ENCODE assay signal across 18 cellular contexts in the genomic region with DNA sequence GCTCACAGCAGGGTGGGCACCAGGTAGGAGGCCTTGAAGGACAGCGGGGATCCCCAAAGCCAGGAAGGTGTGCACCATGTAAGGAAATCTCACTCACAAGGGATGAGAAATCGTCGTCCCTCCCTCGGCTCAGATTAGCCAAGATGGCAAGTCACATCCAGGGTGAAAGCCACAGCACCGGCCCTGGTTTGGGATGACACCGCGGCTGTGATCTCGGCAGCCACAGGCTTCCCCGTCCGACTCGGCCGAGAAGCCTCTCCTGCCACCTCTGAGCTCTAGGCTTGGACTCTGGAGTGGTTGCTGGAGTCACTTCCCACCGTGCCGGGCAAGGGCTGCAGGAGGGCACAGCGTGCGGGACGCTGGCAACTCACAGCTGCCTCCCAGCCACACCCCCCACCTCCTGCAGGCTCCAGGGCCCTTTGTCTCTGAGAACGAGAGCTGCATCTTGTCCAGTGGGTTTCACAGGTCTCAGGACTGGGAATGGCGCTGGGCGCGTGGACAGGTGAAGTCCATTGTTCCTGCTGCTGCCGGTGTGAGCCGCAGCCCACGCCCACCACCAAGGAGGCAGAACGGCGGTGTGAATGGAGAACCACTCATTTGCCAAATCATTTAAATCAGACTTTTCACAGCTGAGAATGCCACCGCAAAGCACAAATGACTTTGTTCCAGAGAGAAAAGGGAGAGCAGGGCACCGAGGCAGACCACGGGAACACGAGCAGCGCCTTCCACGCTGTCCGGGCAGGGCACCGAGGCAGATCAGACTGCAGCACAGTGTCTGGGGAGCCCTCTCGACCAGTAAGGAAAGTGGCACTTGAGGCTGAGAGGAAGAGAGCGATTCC.
DNase-seq lines count a peak whose midpoint lies in the region; ATAC-seq and TF ChIP-seq lines count a peak whose summit lies in the region.
"Had no signal": no experiment of that assay in that cellular context is flagged by ENCODE, and none has a peak within 500 bp of the region (broad histone marks: within the 10 kb centered on the region; RNA-seq: fewer than 3 reads in every experiment).

No MANE protein-coding gene starts in this region.

- H3K9me3 ChIP-seq in BLaER1 (no peaks in the 10 kb centered on the region), HEK293 (ENCODE audit: control insufficient read depth, insufficient read depth, low read depth, low read length) (no peaks in the 10 kb centered on the region), mesodermal cell (ENCODE audit: control insufficient read depth, low read length) (peaks cover 3% of the 10 kb centered on the region)
- H3K9me3 ChIP-seq: HAP-1 had no signal

- ATAC-seq in HG02798 (IDR thresholded peaks at IDR 0.05; ENCODE audit: poor library complexity, unreplicated experiment) (no peak), GM18868 (IDR thresholded peaks at IDR 0.05; ENCODE audit: unreplicated experiment) (no peak)
- ATAC-seq: left colon had no signal

- TF ChIP-seq CTCF in HEK293 (tag by site-specific recombination; IDR thresholded peaks at IDR 0.05) = no peak
- no peak for TF ChIP-seq CTCF in coronary artery (IDR thresholded peaks at IDR 0.05)

- H3K4me3 ChIP-seq in BLaER1 = no peak overlapping the region
- H3K4me3 ChIP-seq in HEK293 (ENCODE audit: low read depth, low read length) = no peak overlapping the region
- no peak overlapping the region for H3K4me3 ChIP-seq in coronary artery
- no peak overlapping the region for H3K4me3 ChIP-seq in mesodermal cell (ENCODE audit: extremely low read depth, insufficient read depth, low read length, poor library complexity, severe bottlenecking)
- H3K4me3 ChIP-seq: HAP-1, skin epidermis had no signal

- WGBS in mesodermal cell (ENCODE audit: insufficient coverage in 2 of 2), 2 experiments = 85 to 91% methylated on average over 34 to 35 of the region's 36 CpGs

- H3K9ac ChIP-seq in BLaER1 = no peak overlapping the region

- H3K4me2 ChIP-seq in BLaER1 = peak overlapping the region; percentile 14

- CTCF ChIA-PET in HEK293 (lab: Yijun Ruan, JAX) = interaction anchor here (0.6 kb wide), 1 partner anchor 724 kb away, joined by 4 read pairs; no protein-coding TSS in a partner anchor

- POLR2A ChIA-PET in HEK293 (lab: Yijun Ruan, JAX) = no interaction called here

- DNase-seq in coronary artery (ENCODE audit: low spot score) = peak; percentile 67
- DNase-seq in HPDE6-E6E7 (ENCODE audit: extremely low spot score) = no peak
- DNase-seq in GM19238 (ENCODE audit: insufficient read length, low spot score) = no peak
- DNase-seq: activated CD4-positive, alpha-beta T cell treated with anti-CD3 and anti-CD28 coated beads for 4 hours; activated CD8-positive, alpha-beta memory T cell treated with anti-CD3 and anti-CD28 coated beads, Interleukin-2, amount 50 U/mL, for 4 hours; activated naive CD4-positive, alpha-beta T cell; NK-92 treated with Interleukin-12 subunit alpha and Interleukin-12 subunit beta, amount 100 ng/mL, for 24 hours; stimulated activated CD4-positive, alpha-beta T cell treated with anti-CD3 and anti-CD28 coated beads, Interleukin-4, amount 100 ng/mL, for 4 hours; substantia nigra had no signal

- peaks cover 70% of the 10 kb centered on the region for H3K4me1 ChIP-seq in BLaER1
- H3K4me1 ChIP-seq in HEK293 (ENCODE audit: control insufficient read depth, insufficient read depth, low read length) = no peaks in the 10 kb centered on the region
- H3K4me1 ChIP-seq in mesodermal cell (ENCODE audit: control insufficient read depth, insufficient read depth, low read length, poor library complexity, severe bottlenecking) = peaks cover 51% of the 10 kb centered on the region
- H3K4me1 ChIP-seq: HAP-1 had no signal

- H3K36me3 ChIP-seq in BLaER1 (no peaks in the 10 kb centered on the region), HEK293 (ENCODE audit: control insufficient read depth in 2 of 2, insufficient read depth in 1 of 2, low read length in 2 of 2) (no peaks in the 10 kb centered on the region), mesodermal cell (ENCODE audit: control insufficient read depth, insufficient read depth, low read length) (no peaks in the 10 kb centered on the region)
- H3K36me3 ChIP-seq: HAP-1 had no signal

- H3K27ac ChIP-seq in BLaER1 (no peak overlapping the region), HEK293 (ENCODE audit: extremely low read depth, low read depth, low read length) (no peak overlapping the region), coronary artery (no peak overlapping the region), mesodermal cell (ENCODE audit: low read depth, low read length, severe bottlenecking) (peak overlapping the region; percentile 76)
- H3K27ac ChIP-seq: HL-60 had no signal

- no peaks in the 10 kb centered on the region for H3K27me3 ChIP-seq in BLaER1

- no peaks in the 10 kb centered on the region for H4K20me1 ChIP-seq in BLaER1

TF ChIP-seq in HEK293, 187 proteins besides CTCF, POLR2A, EP300 and RAD21:
- TF ChIP-seq ZNF621 (tag by site-specific recombination; IDR thresholded peaks at IDR 0.05) (no peak), KLF16 (tag by site-specific recombination; IDR thresholded peaks at IDR 0.05) (no peak), ZNF169 (tag by site-specific recombination; IDR thresholded peaks at IDR 0.05) (no peak), ZNF132 (tag by site-specific recombination; IDR thresholded peaks at IDR 0.05; ENCODE audit: borderline replicate concordance) (no peak), KLF9 (tag by site-specific recombination; IDR thresholded peaks at IDR 0.05; ENCODE audit: low read depth) (0 out of 2 replicates have a peak, but pooled peaks have one; percentile 20)
